In genomic region chr3:129984124-129984523, GRCh38 we compare ENCODE assay signal across 2 cellular contexts.
TF ChIP-seq lines count a peak whose summit lies in the region.

No MANE protein-coding gene starts in this region.

TF ChIP-seq in HEK293, 187 proteins besides CTCF, POLR2A, EP300 and RAD21:
- TF ChIP-seq ZNF664 (tag by site-specific recombination; IDR thresholded peaks at IDR 0.05) (0 out of 2 replicates have a peak, but pooled peaks have one; percentile 24), ZIC2 (tag by site-specific recombination; IDR thresholded peaks at IDR 0.05) (no peak), REST (tag by site-specific recombination; IDR thresholded peaks at IDR 0.05) (peak; percentile 91), ZSCAN16 (tag by site-specific recombination; IDR thresholded peaks at IDR 0.05) (0 out of 2 replicates have a peak, but pooled peaks have one; percentile 48)

TF ChIP-seq in K562, 482 proteins besides CTCF, POLR2A, EP300 and RAD21:
- no peak for TF ChIP-seq MYBL2 (IDR thresholded peaks at IDR 0.05; ENCODE audit: low read depth)
- no peak for TF ChIP-seq MYBL2 (CRISPR knock-in tag; IDR thresholded peaks at IDR 0.05; ENCODE audit: borderline replicate concordance)
- peak; percentile 75; the same call in 1 of the 2 replicates for TF ChIP-seq EHMT2 (IDR thresholded peaks at IDR 0.05)
TF ChIP-seq in K562: peak in this region for 1.
